Comparison of ENCODE assay signal across 27 cellular contexts in the genomic region with DNA sequence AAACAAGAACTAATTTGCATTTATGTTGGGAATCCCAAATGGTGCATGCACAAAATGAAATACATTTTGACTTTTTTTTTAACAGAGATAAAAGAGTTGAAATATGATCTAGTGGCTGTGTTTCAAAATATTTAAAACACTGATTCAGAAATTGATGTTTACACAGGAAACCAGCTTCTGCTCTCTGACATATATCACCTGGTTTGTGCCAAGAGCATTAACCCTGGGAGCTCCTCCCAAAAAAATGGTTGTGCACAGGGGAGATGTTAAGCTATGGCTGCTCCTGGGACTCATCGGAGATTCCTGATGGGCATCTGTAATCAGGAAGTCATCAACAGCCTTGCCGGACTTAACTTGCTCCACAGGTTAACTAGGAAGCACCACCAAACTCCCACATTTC.
"Had no signal": no experiment of that assay in that cellular context is flagged by ENCODE, and none has a peak within 500 bp of the region (broad histone marks: within the 10 kb centered on the region; RNA-seq: fewer than 3 reads in every experiment).

No MANE protein-coding gene starts in this region.

- H3K9me3 ChIP-seq: colonic mucosa, esophagus squamous epithelium, gastrocnemius medialis, heart right ventricle, left lung, lower lobe of right lung, mucosa of descending colon had no signal

- H3K36me3 Mint-ChIP-seq: mesothelial cell of epicardium had no signal

- H3K4me1 ChIP-seq: colonic mucosa, esophagus squamous epithelium, gastrocnemius medialis, heart right ventricle, left lung, lower lobe of right lung had no signal

- H3K27ac Mint-ChIP-seq: dendritic cell treated with granulocyte-macrophage colony-stimulating factor and Interleukin-4, amounts not matched to agents 40 ng/mL and 50 ng/mL, for 4 days; effector memory CD8-positive, alpha-beta T cell; endodermal cell; mesothelial cell of epicardium had no signal

- H3K27ac ChIP-seq: colonic mucosa, epithelial cell of prostate, esophagus squamous epithelium, gastrocnemius medialis, heart right ventricle, left lung, lower lobe of right lung had no signal

- DNase-seq: colonic mucosa; cortex of kidney; effector CD8-positive, alpha-beta T cell; effector memory CD8-positive, alpha-beta T cell; endodermal cell; erythroblast; esophagus squamous epithelium; foreskin fibroblast; foreskin melanocyte; gastrocnemius medialis; glutamatergic neuron; head of caudate nucleus; heart right ventricle; hippocampal formation; left cardiac atrium; left lung; left ventricle myocardium superior; lower lobe of right lung; mesenchymal stem cell; mucosa of descending colon had no signal

- FAIRE-seq: endometrium, islet of Langerhans, keratinocyte had no signal

- H3K27me3 ChIP-seq: colonic mucosa had no signal

- H3K4me1 Mint-ChIP-seq: mesothelial cell of epicardium had no signal

- H3K4me3 Mint-ChIP-seq: dendritic cell treated with granulocyte-macrophage colony-stimulating factor and Interleukin-4, amounts not matched to agents 40 ng/mL and 50 ng/mL, for 4 days; effector memory CD8-positive, alpha-beta T cell; endodermal cell; mesothelial cell of epicardium had no signal

- H3K36me3 ChIP-seq: colonic mucosa, esophagus squamous epithelium, gastrocnemius medialis, heart right ventricle, left lung, lower lobe of right lung had no signal

- H3K9me3 Mint-ChIP-seq: dendritic cell treated with granulocyte-macrophage colony-stimulating factor and Interleukin-4, amounts not matched to agents 40 ng/mL and 50 ng/mL, for 4 days; effector memory CD8-positive, alpha-beta T cell; mesothelial cell of epicardium had no signal

- H3K4me3 ChIP-seq: colonic mucosa, esophagus squamous epithelium, gastrocnemius medialis, heart right ventricle, left lung, lower lobe of right lung, mucosa of descending colon had no signal

- ATAC-seq: effector memory CD8-positive, alpha-beta T cell; esophagus mucosa; gastrocnemius medialis; heart right ventricle; left cardiac atrium; left lung; left ventricle myocardium superior; lower lobe of right lung; mucosa of descending colon had no signal
